Comparison of ENCODE assay signal across 1 cellular context in genomic region chr2:236946871-236947270, GRCh38.
A peak's percentile ranks its signal among the peaks of the same experiment; 100 is the strongest.
TF ChIP-seq lines count a peak whose summit lies in the region.

No MANE protein-coding gene starts in this region.

TF ChIP-seq in endothelial cell of umbilical vein, 7 proteins besides CTCF, POLR2A, EP300 and RAD21:
- TF ChIP-seq MYC (IDR thresholded peaks at IDR 0.05; ENCODE audit: low read depth, low read length) = peak; percentile 86
- peak; percentile 81 for TF ChIP-seq JUN (IDR thresholded peaks at IDR 0.05; ENCODE audit: borderline replicate concordance, insufficient read depth, insufficient read length, low read depth)
- no peak for TF ChIP-seq EZH2 (IDR thresholded peaks at IDR 0.05; ENCODE audit: borderline replicate concordance, low read depth, low read length, severe bottlenecking)
- TF ChIP-seq GATA2 (IDR thresholded peaks at IDR 0.05; ENCODE audit: insufficient read depth, insufficient read length, low read depth, low read length) = peak; percentile 86
- TF ChIP-seq POLR2AphosphoS5 (IDR thresholded peaks at IDR 0.05; ENCODE audit: insufficient read depth, low read depth, low read length) = peak; percentile 63
- TF ChIP-seq MAX (IDR thresholded peaks at IDR 0.05; ENCODE audit: insufficient read depth, insufficient read length) = peak; percentile 66
- peak; percentile 67 for TF ChIP-seq FOS (IDR thresholded peaks at IDR 0.05; ENCODE audit: borderline replicate concordance, insufficient read depth, low read length)
